Comparison of ENCODE assay signal across 17 cellular contexts in the genomic region with DNA sequence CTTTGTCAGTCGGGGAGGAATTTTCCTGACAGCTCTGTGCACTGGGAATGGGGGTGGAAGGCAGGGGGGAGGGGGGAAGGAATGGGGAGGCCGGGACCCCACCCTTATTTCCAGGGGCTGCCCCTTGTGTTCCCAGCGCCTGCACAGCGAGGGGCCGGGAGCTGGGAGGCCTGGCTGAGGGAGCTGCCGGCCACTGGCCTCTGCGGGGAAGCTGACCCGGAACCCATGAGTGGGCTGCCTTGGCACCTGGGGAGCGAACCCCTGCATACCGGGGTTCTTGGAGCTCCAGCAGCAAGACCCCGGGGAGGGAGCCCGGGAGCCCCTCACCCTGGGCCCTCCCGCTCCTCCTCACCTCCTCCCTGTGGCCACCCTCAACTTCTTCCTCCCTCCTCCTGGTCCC. TPM values are rescaled to one million over a fixed set of nuclear protein-coding genes. Genes with fewer than 3 reads are reported as not detected.
"Had no signal": no experiment of that assay in that cellular context is flagged by ENCODE, and none has a peak within 500 bp of the region (broad histone marks: within the 10 kb centered on the region; RNA-seq: fewer than 3 reads in every experiment).

No MANE protein-coding gene starts in this region.

- H3K36me3 Mint-ChIP-seq: activated naive CD4-positive, alpha-beta T cell treated with anti-CD3 and anti-CD28 coated beads, Interleukin-2, amount 50 U/mL, for 24 hours; brain had no signal

- H3K4me3 ChIP-seq: thyroid gland had no signal

- H3K27me3 Mint-ChIP-seq: activated CD8-positive, alpha-beta T cell treated with anti-CD3 and anti-CD28 coated beads for 36 hours; activated naive CD4-positive, alpha-beta T cell treated with anti-CD3 and anti-CD28 coated beads, Interleukin-2, amount 50 U/mL, for 24 hours; brain; T-helper 17 cell had no signal

- DNase-seq: activated CD4-positive, alpha-beta T cell treated with anti-CD3 and anti-CD28 coated beads for 48 hours; activated CD8-positive, alpha-beta T cell treated with anti-CD3 and anti-CD28 coated beads for 36 hours; activated gamma-delta T cell treated with Interleukin-2 at 50 U/mL for 16 hours; activated T-cell treated with anti-CD3 and anti-CD28 coated beads, Interleukin-2, amount 50 U/mL, for 1 hour; anterior cingulate cortex; caudate nucleus; effector CD4-positive, alpha-beta T cell; foreskin fibroblast; nephron progenitor cell; stimulated activated CD4-positive, alpha-beta T cell treated with anti-CD3 and anti-CD28 coated beads, Interleukin-4, amount 100 ng/mL, for 24 hours; stimulated activated naive CD8-positive, alpha-beta T cell treated with anti-CD3 and anti-CD28 coated beads, Interleukin-15, Interleukin-2, amounts not matched to agents 100 U/mL and 50 U/mL, for 24 hours; SW 1271; T-helper 17 cell; thyroid gland had no signal

- H3K36me3 ChIP-seq: thyroid gland had no signal

- H3K9me3 ChIP-seq: thyroid gland had no signal

- H3K9me3 Mint-ChIP-seq: activated CD8-positive, alpha-beta T cell treated with anti-CD3 and anti-CD28 coated beads for 36 hours; activated naive CD4-positive, alpha-beta T cell treated with anti-CD3 and anti-CD28 coated beads, Interleukin-2, amount 50 U/mL, for 24 hours; brain; dendritic cell treated with granulocyte-macrophage colony-stimulating factor and Interleukin-4, amounts not matched to agents 40 ng/mL and 50 ng/mL, for 4 days; nephron progenitor cell had no signal

- H3K27ac ChIP-seq: thyroid gland had no signal

- H3K4me1 ChIP-seq: thyroid gland had no signal

- H3K27me3 ChIP-seq: thyroid gland had no signal

- ATAC-seq: activated CD8-positive, alpha-beta T cell treated with anti-CD3 and anti-CD28 coated beads for 36 hours; stimulated activated naive CD8-positive, alpha-beta T cell treated with anti-CD3 and anti-CD28 coated beads, Interleukin-15, Interleukin-2, amounts not matched to agents 100 U/mL and 50 U/mL, for 24 hours; T-helper 17 cell had no signal

- H3K4me3 Mint-ChIP-seq: activated CD8-positive, alpha-beta T cell treated with anti-CD3 and anti-CD28 coated beads for 36 hours; activated naive CD4-positive, alpha-beta T cell treated with anti-CD3 and anti-CD28 coated beads, Interleukin-2, amount 50 U/mL, for 24 hours; brain; dendritic cell treated with granulocyte-macrophage colony-stimulating factor and Interleukin-4, amounts not matched to agents 40 ng/mL and 50 ng/mL, for 4 days; nephron progenitor cell; T-helper 17 cell had no signal

- H3K27ac Mint-ChIP-seq: activated CD8-positive, alpha-beta T cell treated with anti-CD3 and anti-CD28 coated beads for 36 hours; activated naive CD4-positive, alpha-beta T cell treated with anti-CD3 and anti-CD28 coated beads, Interleukin-2, amount 50 U/mL, for 24 hours; brain; dendritic cell treated with granulocyte-macrophage colony-stimulating factor and Interleukin-4, amounts not matched to agents 40 ng/mL and 50 ng/mL, for 4 days; nephron progenitor cell; T-helper 17 cell had no signal

- H3K4me1 Mint-ChIP-seq: activated naive CD4-positive, alpha-beta T cell treated with anti-CD3 and anti-CD28 coated beads, Interleukin-2, amount 50 U/mL, for 24 hours; brain; nephron progenitor cell had no signal

RNA-seq across cellular contexts. Expression of gene H19, which starts 3.5 kb away (rescaled TPM):
- total RNA-seq: activated CD8-positive, alpha-beta T cell treated with anti-CD3 and anti-CD28 coated beads for 36 hours; T-helper 17 cell had no signal
